ENCODE assay signal across 1 cellular context in the genomic region with DNA sequence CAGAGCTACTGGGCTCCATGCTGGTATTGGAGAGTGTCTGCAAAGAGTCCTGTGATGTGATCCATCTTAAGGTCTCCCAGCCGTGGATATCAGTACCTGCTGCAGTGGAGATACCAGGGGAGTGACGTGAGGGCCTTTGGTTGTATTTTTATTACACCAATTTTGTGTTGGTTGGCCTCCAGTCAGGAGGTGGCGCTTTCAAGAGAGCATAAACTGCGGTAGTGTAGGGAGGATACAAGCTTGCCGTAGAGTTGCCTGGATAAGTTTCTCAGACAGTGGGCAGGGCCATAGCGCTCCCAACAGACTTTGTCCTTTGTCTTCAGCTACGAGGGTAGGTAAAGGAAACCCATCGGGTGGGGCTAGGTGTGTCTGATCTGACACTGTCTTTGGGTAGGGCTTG.
TF ChIP-seq lines count a peak whose summit lies in the region.

No MANE protein-coding gene starts in this region.

TF ChIP-seq in HCT116, 20 proteins besides CTCF, POLR2A, EP300 and RAD21 (continued from another document):
- TF ChIP-seq, protein P1, sequence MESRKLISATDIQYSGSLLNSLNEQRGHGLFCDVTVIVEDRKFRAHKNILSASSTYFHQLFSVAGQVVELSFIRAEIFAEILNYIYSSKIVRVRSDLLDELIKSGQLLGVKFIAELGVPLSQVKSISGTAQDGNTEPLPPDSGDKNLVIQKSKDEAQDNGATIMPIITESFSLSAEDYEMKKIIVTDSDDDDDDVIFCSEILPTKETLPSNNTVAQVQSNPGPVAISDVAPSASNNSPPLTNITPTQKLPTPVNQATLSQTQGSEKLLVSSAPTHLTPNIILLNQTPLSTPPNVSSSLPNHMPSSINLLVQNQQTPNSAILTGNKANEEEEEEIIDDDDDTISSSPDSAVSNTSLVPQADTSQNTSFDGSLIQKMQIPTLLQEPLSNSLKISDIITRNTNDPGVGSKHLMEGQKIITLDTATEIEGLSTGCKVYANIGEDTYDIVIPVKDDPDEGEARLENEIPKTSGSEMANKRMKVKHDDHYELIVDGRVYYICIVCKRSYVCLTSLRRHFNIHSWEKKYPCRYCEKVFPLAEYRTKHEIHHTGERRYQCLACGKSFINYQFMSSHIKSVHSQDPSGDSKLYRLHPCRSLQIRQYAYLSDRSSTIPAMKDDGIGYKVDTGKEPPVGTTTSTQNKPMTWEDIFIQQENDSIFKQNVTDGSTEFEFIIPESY (IDR thresholded peaks at IDR 0.05; ENCODE audit: extremely low read depth, insufficient replicate concordance, low read length), result no peak
- no peak for TF ChIP-seq CEBPB (IDR thresholded peaks at IDR 0.05; ENCODE audit: low read depth)
